In genomic region chr5:157046041-157046440, GRCh38 we compare ENCODE assay signal across 12 cellular contexts. TPM values are rescaled to one million over a fixed set of nuclear protein-coding genes. Genes with fewer than 3 reads are reported as not detected.
A peak's percentile ranks its signal among the peaks of the same experiment; 100 is the strongest.
DNase-seq lines count a peak whose midpoint lies in the region; FAIRE-seq and TF ChIP-seq lines count a peak whose summit lies in the region.
"Had no signal": no experiment of that assay in that cellular context is flagged by ENCODE, and none has a peak within 500 bp of the region (broad histone marks: within the 10 kb centered on the region; RNA-seq: fewer than 3 reads in every experiment).

No MANE protein-coding gene starts in this region.

- FAIRE-seq in astrocyte (lab: Jason Lieb, UNC), result no peak
- FAIRE-seq: keratinocyte, small intestine had no signal

- H3K36me3 ChIP-seq in astrocyte (ENCODE audit: insufficient read depth, low read length), result no peaks in the 10 kb centered on the region

- H2AFZ ChIP-seq in astrocyte (ENCODE audit: low read depth, low read length), result peak overlapping the region; percentile 34

- H3K27ac ChIP-seq in astrocyte (ENCODE audit: low read depth, low read length), result no peak overlapping the region

- H4K20me1 ChIP-seq in astrocyte (ENCODE audit: insufficient read depth, low read length), result no peaks in the 10 kb centered on the region

- no peak overlapping the region for H3K9ac ChIP-seq in astrocyte (ENCODE audit: low read length)

- H3K36me3 Mint-ChIP-seq in Calu3 (ENCODE audit: insufficient read depth, unreplicated experiment), result peaks cover 20% of the 10 kb centered on the region
- no peaks in the 10 kb centered on the region for H3K36me3 Mint-ChIP-seq in astrocyte (ENCODE audit: low read depth, unreplicated experiment)

- no peaks in the 10 kb centered on the region for H3K4me1 ChIP-seq in astrocyte (ENCODE audit: insufficient read depth, low read length)

- peaks cover 62% of the 10 kb centered on the region for H3K4me1 Mint-ChIP-seq in Calu3 (ENCODE audit: low read depth, unreplicated experiment)
- H3K4me1 Mint-ChIP-seq in astrocyte (ENCODE audit: low read depth, unreplicated experiment), result peaks cover 36% of the 10 kb centered on the region

- no peaks in the 10 kb centered on the region for H3K9me3 ChIP-seq in astrocyte (ENCODE audit: insufficient read depth, low read depth, low read length)

- TF ChIP-seq CTCF in Calu3 (IDR thresholded peaks at IDR 0.05; ENCODE audit: unreplicated experiment) (no peak), astrocyte (IDR thresholded peaks at IDR 0.05; ENCODE audit: insufficient read depth, low read depth, low read length) (no peak)

- CTCF ChIA-PET in Calu3 (lab: Charles Lee), result interaction anchor here (1.0 to 2.1 kb wide), 5 partner anchors 9 to 97 kb away, joined by 3 to 18 read pairs (median 4); partner anchors contain the start of genes HAVCR1 and MED7

- peak overlapping the region; percentile 44 for H3K4me3 Mint-ChIP-seq in Calu3 (ENCODE audit: low read depth, unreplicated experiment)
- H3K4me3 Mint-ChIP-seq in astrocyte (ENCODE audit: unreplicated experiment), result no peak overlapping the region

- H3K9me3 Mint-ChIP-seq in Calu3 (ENCODE audit: low read depth, unreplicated experiment) (no peaks in the 10 kb centered on the region), astrocyte (ENCODE audit: unreplicated experiment) (no peaks in the 10 kb centered on the region)

- H3K4me3 ChIP-seq in astrocyte (ENCODE audit: insufficient read depth, low read depth, low read length), result no peak overlapping the region

- no peaks in the 10 kb centered on the region for H3K79me2 ChIP-seq in astrocyte (ENCODE audit: insufficient read depth, low read length)

- BruUV-seq in Calu3 (replicated peaks; lab: Mats Ljungman, UMichigan), result no TSS peak

- no peaks in the 10 kb centered on the region for H3K27me3 ChIP-seq in astrocyte (ENCODE audit: insufficient read depth, low read length)

- H3K27ac Mint-ChIP-seq in Calu3 (ENCODE audit: unreplicated experiment) (peak overlapping the region; percentile 98), astrocyte (ENCODE audit: unreplicated experiment) (no peak overlapping the region)

- intact Hi-C loops in Calu3 (cut with micrococcal nuclease; ENCODE audit: unreplicated experiment), result loop anchor here (5.0 kb wide), 1 partner anchor 86 kb away; no protein-coding TSS in a partner anchor

- peak; percentile 85 for DNase-seq in Calu3
- DNase-seq in HCEC 1CT, result peak; percentile 45
- peak; percentile 16 for DNase-seq in astrocyte (ENCODE audit: low read depth)
- DNase-seq in mucosa of gallbladder (ENCODE audit: low spot score), result peak; percentile 88
- DNase-seq in HT-29 (ENCODE audit: low spot score), result no peak
- DNase-seq in NCI-H128 (lab: John Stamatoyannopoulos, UW; ENCODE audit: unreplicated experiment), result no peak
- DNase-seq in activated effector memory CD4-positive, alpha-beta T cell treated with Interleukin-2 at 50 U/mL for 16 hours, result no peak
- DNase-seq in T-helper 2 cell, result no peak
- DNase-seq: NCI-H1417; small intestine; stimulated activated naive CD4-positive, alpha-beta T cell had no signal

- no peaks in the 10 kb centered on the region for H3K27me3 Mint-ChIP-seq in Calu3 (ENCODE audit: unreplicated experiment)
- H3K27me3 Mint-ChIP-seq in astrocyte (ENCODE audit: low read depth, unreplicated experiment), result no peaks in the 10 kb centered on the region

- peak overlapping the region; percentile 8 for H3K4me2 ChIP-seq in astrocyte (ENCODE audit: low read length)

RNA-seq across cellular contexts. Expression of gene HAVCR1, which starts 12.9 kb away (rescaled TPM):
- 5.8 and 6.0 TPM in 2 replicates for total RNA-seq in Calu3 (2022)
- total RNA-seq in astrocyte, result 1.3 and 2.0 TPM in 2 replicates
- 0.26 TPM for total RNA-seq in mucosa of gallbladder
- total RNA-seq in HT-29 (2014; rRNA removed; shearing (Covaris generic)), result not detected in 2 replicates

Comparison
In these comparisons a context has a peak if more than half of its experiments do, and no peak if none do; other contexts are left out.
1. DNase-seq: peak in Calu3 (single experiment), HCEC 1CT (single experiment), astrocyte (single experiment) and mucosa of gallbladder (single experiment); none in HT-29 (single experiment), NCI-H128 (single experiment), activated effector memory CD4-positive, alpha-beta T cell treated with Interleukin-2 at 50 U/mL for 16 hours (single experiment) and T-helper 2 cell (0 of 5).